ENCODE assay signal across 15 cellular contexts in genomic region chr1:9808459-9808858, GRCh38. TPM values are rescaled to one million over a fixed set of nuclear protein-coding genes. Genes with fewer than 3 reads are reported as not detected.
DNase-seq lines count a peak whose midpoint lies in the region; ATAC-seq and TF ChIP-seq lines count a peak whose summit lies in the region.
"Had no signal": no experiment of that assay in that cellular context is flagged by ENCODE, and none has a peak within 500 bp of the region (broad histone marks: within the 10 kb centered on the region; RNA-seq: fewer than 3 reads in every experiment).

No MANE protein-coding gene starts in this region.

- H3K4me1 Mint-ChIP-seq in GM23338 (peaks cover 35% of the 10 kb centered on the region), glutamatergic neuron (ENCODE audit: low read depth, unreplicated experiment) (peaks cover 20% of the 10 kb centered on the region), neural progenitor cell (peaks cover 31% of the 10 kb centered on the region)

- H3K36me3 Mint-ChIP-seq in GM23338 (ENCODE audit: low read depth) (no peaks in the 10 kb centered on the region), glutamatergic neuron (ENCODE audit: unreplicated experiment) (no peaks in the 10 kb centered on the region), neural progenitor cell (peaks cover 3% of the 10 kb centered on the region)

- H4K20me1 ChIP-seq in GM23338 (replicated peaks; ENCODE audit: insufficient read depth) (peaks cover 60% of the 10 kb centered on the region), neural progenitor cell (ENCODE audit: low read depth) (peaks cover 99% of the 10 kb centered on the region)

- no peaks in the 10 kb centered on the region for H3K36me3 ChIP-seq in GM23338 (ENCODE audit: insufficient read depth)
- peaks cover 24% of the 10 kb centered on the region for H3K36me3 ChIP-seq in WERI-Rb-1
- H3K36me3 ChIP-seq in neural progenitor cell = no peaks in the 10 kb centered on the region
- H3K36me3 ChIP-seq: BE2C had no signal

- DNase-seq in GM23338 (ENCODE audit: low spot score) = no peak
- no peak for DNase-seq in WERI-Rb-1
- no peak for DNase-seq in glutamatergic neuron
- DNase-seq in neural progenitor cell (ENCODE audit: low spot score) = no peak
- no peak for DNase-seq in OCI-M2 (lab: John Stamatoyannopoulos, UW; ENCODE audit: unreplicated experiment)
- DNase-seq: activated CD8-positive, alpha-beta T cell treated with anti-CD3 and anti-CD28 coated beads for 36 hours; BE2C; NCI-H187; NCI-H2171 treated with DMSO at 0.1 percent for 48 hours; NCI-H526 treated with DMSO at 0.1 percent for 48 hours; occipital lobe; stimulated activated naive CD4-positive, alpha-beta T cell treated with Interleukin-2 at 50 U/mL for 16 hours; testis had no signal

- H3F3A ChIP-seq in GM23338 (replicated peaks; ENCODE audit: low read depth) (peaks cover 19% of the 10 kb centered on the region; the same call in 1 of the 2 replicates), neural progenitor cell (ENCODE audit: low read depth) (peaks cover 28% of the 10 kb centered on the region)

- no peak overlapping the region for H3K9ac ChIP-seq in neural progenitor cell

- H3K4me1 ChIP-seq in GM23338 (ENCODE audit: insufficient read depth) = peaks cover 30% of the 10 kb centered on the region
- peaks cover 32% of the 10 kb centered on the region for H3K4me1 ChIP-seq in neural progenitor cell
- H3K4me1 ChIP-seq: BE2C, testis had no signal

- H3K4me3 Mint-ChIP-seq in GM23338 (no peak overlapping the region), glutamatergic neuron (ENCODE audit: unreplicated experiment) (no peak overlapping the region), neural progenitor cell (no peak overlapping the region)
- H3K4me3 Mint-ChIP-seq: activated CD8-positive, alpha-beta T cell treated with anti-CD3 and anti-CD28 coated beads for 36 hours had no signal

- H3K27ac ChIP-seq in GM23338 (ENCODE audit: low read depth) (peak overlapping the region; percentile 80), WERI-Rb-1 (peak overlapping the region; percentile 8), neural progenitor cell (peak overlapping the region; percentile 58)
- H3K27ac ChIP-seq: testis had no signal

- TF ChIP-seq CTCF in GM23338 (conservative IDR thresholded peaks at IDR 0.05; ENCODE audit: low read depth in 2 of 2) = no peak
- no peak for TF ChIP-seq CTCF in WERI-Rb-1 (IDR thresholded peaks at IDR 0.05; ENCODE audit: low read depth, low read length)
- no peak for TF ChIP-seq CTCF in glutamatergic neuron (IDR thresholded peaks at IDR 0.05; ENCODE audit: partially characterized antibody, unreplicated experiment)
- no peak for TF ChIP-seq CTCF in neural progenitor cell (IDR thresholded peaks at IDR 0.05)

- H3K9me3 Mint-ChIP-seq in GM23338 = no peaks in the 10 kb centered on the region
- no peaks in the 10 kb centered on the region for H3K9me3 Mint-ChIP-seq in glutamatergic neuron (ENCODE audit: unreplicated experiment)
- H3K9me3 Mint-ChIP-seq in neural progenitor cell = no peaks in the 10 kb centered on the region
- H3K9me3 Mint-ChIP-seq: activated CD8-positive, alpha-beta T cell treated with anti-CD3 and anti-CD28 coated beads for 36 hours had no signal

- no peaks in the 10 kb centered on the region for H3K27me3 ChIP-seq in GM23338 (ENCODE audit: insufficient read depth)
- no peaks in the 10 kb centered on the region for H3K27me3 ChIP-seq in WERI-Rb-1 (ENCODE audit: insufficient read depth, low read depth, severe bottlenecking)
- H3K27me3 ChIP-seq in neural progenitor cell = no peaks in the 10 kb centered on the region
- H3K27me3 ChIP-seq: BE2C, testis had no signal

- H3K4me3 ChIP-seq in GM23338 = no peak overlapping the region
- no peak overlapping the region for H3K4me3 ChIP-seq in WERI-Rb-1 (ENCODE audit: low read depth, low read length)
- H3K4me3 ChIP-seq in neural progenitor cell = no peak overlapping the region
- H3K4me3 ChIP-seq: testis had no signal

- H3K9me3 ChIP-seq in WERI-Rb-1 (ENCODE audit: severe bottlenecking) (no peaks in the 10 kb centered on the region), neural progenitor cell (ENCODE audit: low read depth) (no peaks in the 10 kb centered on the region)
- H3K9me3 ChIP-seq: BE2C, testis had no signal

- H3K79me2 ChIP-seq in GM23338 (replicated peaks; ENCODE audit: insufficient read depth) = peaks cover 99% of the 10 kb centered on the region
- peaks cover 100% of the 10 kb centered on the region for H3K79me2 ChIP-seq in neural progenitor cell (ENCODE audit: low read depth)

- H3K4me2 ChIP-seq in GM23338 (no peak overlapping the region), neural progenitor cell (no peak overlapping the region)

- no peak overlapping the region for H2AFZ ChIP-seq in GM23338
- no peak overlapping the region for H2AFZ ChIP-seq in neural progenitor cell (replicated peaks)

- H3K9me2 ChIP-seq in GM23338 (ENCODE audit: insufficient read depth) = no peaks in the 10 kb centered on the region

- H3K27me3 Mint-ChIP-seq in GM23338 (ENCODE audit: insufficient read depth, low read depth, poor library complexity) (peaks cover 14% of the 10 kb centered on the region), glutamatergic neuron (ENCODE audit: unreplicated experiment) (peaks cover 2% of the 10 kb centered on the region), neural progenitor cell (ENCODE audit: insufficient read depth, low read depth) (peaks cover 2% of the 10 kb centered on the region)
- H3K27me3 Mint-ChIP-seq: activated CD8-positive, alpha-beta T cell treated with anti-CD3 and anti-CD28 coated beads for 36 hours had no signal

- ATAC-seq in GM23338 = peak; percentile 11
- ATAC-seq in HG03521 (IDR thresholded peaks at IDR 0.05; ENCODE audit: unreplicated experiment) = no peak
- no peak for ATAC-seq in HG03571 (IDR thresholded peaks at IDR 0.05; ENCODE audit: unreplicated experiment)
- ATAC-seq: activated CD8-positive, alpha-beta T cell treated with anti-CD3 and anti-CD28 coated beads for 36 hours had no signal

- H3K27ac Mint-ChIP-seq in GM23338 (no peak overlapping the region), glutamatergic neuron (ENCODE audit: unreplicated experiment) (peak overlapping the region; percentile 25), neural progenitor cell (peak overlapping the region; percentile 52)
- H3K27ac Mint-ChIP-seq: activated CD8-positive, alpha-beta T cell treated with anti-CD3 and anti-CD28 coated beads for 36 hours had no signal

TF ChIP-seq in GM23338, 12 proteins besides CTCF, POLR2A, EP300 and RAD21 (continues in another document):
- no peak for TF ChIP-seq JUNB (IDR thresholded peaks at IDR 0.05; ENCODE audit: unreplicated experiment)
- TF ChIP-seq CREB1 (CRISPR knock-in tag; IDR thresholded peaks at IDR 0.05; ENCODE audit: low read depth) = no peak

RNA-seq across cellular contexts. Expression of gene CLSTN1, which starts 15.3 kb away (rescaled TPM):
- 56.4 and 66.2 TPM in 2 replicates for total RNA-seq in GM23338 (2014; rRNA removed; shearing (Covaris generic))
- 38.5 and 41.7 TPM in 2 replicates for polyA plus RNA-seq in GM23338 (2016; fragmentation: Nextera tagmentation; extraction: Ambion mirVana)
- 139 TPM for total RNA-seq in glutamatergic neuron (ENCODE audit: unreplicated experiment)
- 75.4 and 112 TPM in 2 replicates for total RNA-seq in neural progenitor cell (ENCODE audit: low replicate concordance)

Comparison
In these comparisons a context has a peak if more than half of its experiments do, and no peak if none do; other contexts are left out.
1. H3K27ac ChIP-seq: peak in every context shown above with its lines; median percentile 80 in GM23338; 58 in neural progenitor cell; 8 in WERI-Rb-1.